Comparison of ENCODE assay signal across 8 cellular contexts in genomic region chr18:10525563-10526210, GRCh38. TPM values are rescaled to one million over a fixed set of nuclear protein-coding genes. Genes with fewer than 3 reads are reported as not detected.
DNase-seq lines count a peak whose midpoint lies in the region; ATAC-seq lines count a peak whose summit lies in the region.

Gene NAPG, plus strand, starts transcription at chr18:10526027. Its CDS starts 76 bp downstream, at chr18:10526103.

- peaks cover 46 to 58% (median 57%) of the 10 kb centered on the region in 3 donors for H3K4me1 Mint-ChIP-seq in CD8-positive, alpha-beta memory T cell
- H3K4me1 Mint-ChIP-seq in effector memory CD8-positive, alpha-beta T cell (ENCODE audit: low read depth in 2 of 2): peaks cover 30 to 48% of the 10 kb centered on the region in 2 donors

- H3K27ac ChIP-seq in CD8-positive, alpha-beta memory T cell (ENCODE audit: low read depth, low read length): peak within 1 kb of the TSS; percentile 77

- peak within 1 kb of the TSS; percentile 82 for H3K4me3 ChIP-seq in CD8-positive, alpha-beta memory T cell (ENCODE audit: low read length)

- no peaks in the 10 kb centered on the region for H3K36me3 ChIP-seq in CD8-positive, alpha-beta memory T cell (ENCODE audit: insufficient read depth, low read length)

- ATAC-seq in GM19467 (IDR thresholded peaks at IDR 0.05; ENCODE audit: unreplicated experiment): peak; percentile 87
- ATAC-seq in effector memory CD8-positive, alpha-beta T cell (replicated peaks): peak; percentile 86

- CTCF ChIA-PET in CD8-positive, alpha-beta memory T cell (lab: Charles Lee): interaction anchor here (0.6 kb wide), 1 partner anchor 896 kb away, joined by 3 read pairs; no protein-coding TSS in a partner anchor
- CTCF ChIA-PET in activated CD8-positive, alpha-beta memory T cell treated with anti-CD3 and anti-CD28 coated beads for 36 hours (lab: Charles Lee): no interaction called here

- H3K4me3 Mint-ChIP-seq in CD8-positive, alpha-beta memory T cell: peak within 1 kb of the TSS; percentile 92 to 100 (median 96)
- H3K4me3 Mint-ChIP-seq in effector memory CD8-positive, alpha-beta T cell: peak within 1 kb of the TSS; percentile 94 to 95

- no peaks in the 10 kb centered on the region for H3K27me3 ChIP-seq in CD8-positive, alpha-beta memory T cell (ENCODE audit: insufficient read depth, low read length, poor library complexity, severe bottlenecking)

- H3K27ac Mint-ChIP-seq in CD8-positive, alpha-beta memory T cell: peak within 1 kb of the TSS; percentile 92 to 99 (median 98)
- peak within 1 kb of the TSS; percentile 93 to 95 for H3K27ac Mint-ChIP-seq in effector memory CD8-positive, alpha-beta T cell

- H3K4me1 ChIP-seq in CD8-positive, alpha-beta memory T cell (ENCODE audit: insufficient read depth, low read length): peaks cover 24% of the 10 kb centered on the region

- no peaks in the 10 kb centered on the region for H3K9me3 Mint-ChIP-seq in CD8-positive, alpha-beta memory T cell
- no peaks in the 10 kb centered on the region for H3K9me3 Mint-ChIP-seq in effector memory CD8-positive, alpha-beta T cell

- peak; percentile 82 to 94 (median 94) for DNase-seq in CD8-positive, alpha-beta memory T cell
- DNase-seq in HS-27A (ENCODE audit: low read depth) (peak; percentile 82), NOMO-1 (lab: John Stamatoyannopoulos, UW; ENCODE audit: unreplicated experiment in 2 of 2) (peak; percentile 92 to 96), medulla oblongata (ENCODE audit: extremely low spot score) (peak; percentile 95)
- peak; percentile 82 to 85 (median 83) for DNase-seq in effector memory CD8-positive, alpha-beta T cell
- peak; percentile 75 for DNase-seq in stimulated activated CD8-positive, alpha-beta memory T cell treated with anti-CD3 and anti-CD28 coated beads, Interleukin-12 subunit alpha, Interleukin-12 subunit beta, amount 100 ng/mL, for 1 hour (ENCODE audit: low read depth)

- no peaks in the 10 kb centered on the region for H3K9me3 ChIP-seq in CD8-positive, alpha-beta memory T cell (ENCODE audit: low read length)

- POLR2A ChIA-PET in CD8-positive, alpha-beta memory T cell (lab: Charles Lee): interaction anchor here (0.9 to 1.3 kb wide), 2 partner anchors 611 to 612 kb away, joined by 5 to 6 read pairs; partner anchors contain the start of gene VAPA
- POLR2A ChIA-PET in activated CD8-positive, alpha-beta memory T cell treated with anti-CD3 and anti-CD28 coated beads for 36 hours (lab: Charles Lee): interaction anchor here (0.6 to 1.1 kb wide), 2 partner anchors 12 to 612 kb away, joined by 3 to 4 read pairs; partner anchors contain the start of gene VAPA

- peaks cover 0 to 8% (median 0%) of the 10 kb centered on the region in 3 donors for H3K36me3 Mint-ChIP-seq in CD8-positive, alpha-beta memory T cell
- H3K36me3 Mint-ChIP-seq in effector memory CD8-positive, alpha-beta T cell (ENCODE audit: insufficient read depth): peaks cover 24% of the 10 kb centered on the region

- peaks cover 0 to 4% of the 10 kb centered on the region in 2 donors for H3K27me3 Mint-ChIP-seq in CD8-positive, alpha-beta memory T cell
- peaks cover 6 to 9% of the 10 kb centered on the region in 2 donors for H3K27me3 Mint-ChIP-seq in effector memory CD8-positive, alpha-beta T cell

RNA-seq across cellular contexts. Expression of gene NAPG, which starts in this region (rescaled TPM):
- total RNA-seq in CD8-positive, alpha-beta memory T cell: 10 to 100 TPM; 27.5 to 29.6 TPM
- 10.1 TPM for polyA plus RNA-seq in CD8-positive, alpha-beta memory T cell
- total RNA-seq in activated CD8-positive, alpha-beta memory T cell treated with anti-CD3 and anti-CD28 coated beads for 36 hours: 10 to 100 TPM; 31.5 to 34.3 TPM

Comparison
In these comparisons a context has a peak if more than half of its experiments do, and no peak if none do; other contexts are left out.
1. Peak in every context shown above with its lines: DNase-seq, ATAC-seq, H3K4me3 ChIP-seq and H3K27ac ChIP-seq.